25 cellular contexts compared by ENCODE assay signal in the genomic region with DNA sequence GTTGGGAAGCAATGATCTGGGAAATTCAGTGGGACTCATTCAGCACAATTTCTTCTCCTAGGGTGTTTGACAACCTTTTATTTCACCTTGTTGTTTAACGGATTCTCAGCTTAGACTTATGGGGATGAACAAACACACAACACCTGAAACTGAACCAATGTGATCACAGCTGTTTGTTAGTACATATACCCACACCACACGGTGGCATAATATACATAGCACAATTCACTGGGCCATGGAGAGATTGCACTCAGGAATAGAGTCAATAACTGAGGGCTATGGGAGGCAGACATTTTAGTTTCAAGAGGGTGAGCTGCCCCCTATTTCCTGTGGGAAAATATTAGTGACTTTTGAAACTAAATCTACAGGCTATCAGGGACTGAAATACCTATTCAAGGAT.
"Had no signal": no experiment of that assay in that cellular context is flagged by ENCODE, and none has a peak within 500 bp of the region (broad histone marks: within the 10 kb centered on the region; RNA-seq: fewer than 3 reads in every experiment).

No MANE protein-coding gene starts in this region.

- H3K9ac ChIP-seq: neural progenitor cell, parathyroid adenoma had no signal

- DNase-seq: occipital lobe; ovary; posterior cingulate gyrus; psoas muscle; right cardiac atrium; right lobe of liver; sigmoid colon; small intestine; stimulated activated CD4-positive, alpha-beta T cell treated with anti-CD3 and anti-CD28 coated beads, Interleukin-15, amount 100 ng/mL, for 24 hours; stimulated activated CD4-positive, alpha-beta T cell treated with anti-CD3 and anti-CD28 coated beads, Interleukin-2, amount 100 ng/mL, for 24 hours; stimulated activated CD4-positive, alpha-beta T cell treated with anti-CD3 and anti-CD28 coated beads, Interleukin-2, amount 100 ng/mL, for 48 hours; stimulated activated CD4-positive, alpha-beta T cell treated with anti-CD3 and anti-CD28 coated beads, Interleukin-4, amount 100 ng/mL, for 24 hours; stimulated activated naive B cell treated with anti-CD40 and anti-IgM and Interleukin-4, amounts not matched to agents 10 μg/mL and 1 μg/mL and 100 μg/mL, for 72 hours; stimulated activated naive CD4-positive, alpha-beta T cell treated with Interleukin-2 at 50 U/mL for 16 hours; stomach; thyroid gland; trophoblast cell; upper lobe of left lung had no signal

- H3K4me1 ChIP-seq: neural progenitor cell, parathyroid adenoma, psoas muscle, right lobe of liver, sigmoid colon, stomach, thyroid gland, tibial nerve, upper lobe of left lung, vagina had no signal

- FAIRE-seq: small intestine, urothelium cell line had no signal

- H3K79me2 ChIP-seq: parathyroid adenoma had no signal

- H3K4me3 ChIP-seq: neural progenitor cell, ovary, psoas muscle, right lobe of liver, sigmoid colon, stomach, thoracic aorta, thyroid gland, tibial nerve, upper lobe of left lung, vagina had no signal

- H3K36me3 ChIP-seq: neural progenitor cell, ovary, right lobe of liver, sigmoid colon, stomach, thoracic aorta, thyroid gland, tibial nerve, upper lobe of left lung, vagina had no signal

- H3K4me2 ChIP-seq: neural progenitor cell had no signal

- ATAC-seq: psoas muscle; right cardiac atrium; right lobe of liver; stimulated activated effector memory CD8-positive, alpha-beta T cell treated with anti-CD3 and anti-CD28 coated beads, Interleukin-12 subunit alpha, Interleukin-12 subunit beta, amount 100 ng/mL, for 72 hours; stimulated activated naive B cell treated with anti-CD40 and anti-IgM and Interleukin-4, amounts not matched to agents 10 μg/mL and 1 μg/mL and 100 μg/mL, for 72 hours had no signal

- H3K27ac ChIP-seq: neural progenitor cell, ovary, parathyroid adenoma, psoas muscle, right lobe of liver, sigmoid colon, stomach, thoracic aorta, thyroid gland, tibial nerve, upper lobe of left lung, vagina had no signal

- H2AFZ ChIP-seq: neural progenitor cell, parathyroid adenoma had no signal

- H3K9me3 ChIP-seq: ovary, psoas muscle, right lobe of liver, sigmoid colon, stomach, thoracic aorta, thyroid gland, tibial nerve, upper lobe of left lung, vagina had no signal

- H3K27me3 ChIP-seq: neural progenitor cell, ovary, right lobe of liver, sigmoid colon, stomach, thyroid gland, tibial nerve, upper lobe of left lung, vagina had no signal
